Comparison of ENCODE assay signal across 15 cellular contexts in genomic region chr4:174277433-174277832, GRCh38. TPM values are rescaled to one million over a fixed set of nuclear protein-coding genes. Genes with fewer than 3 reads are reported as not detected.
DNase-seq lines count a peak whose midpoint lies in the region; FAIRE-seq and TF ChIP-seq lines count a peak whose summit lies in the region.
"Had no signal": no experiment of that assay in that cellular context is flagged by ENCODE, and none has a peak within 500 bp of the region (broad histone marks: within the 10 kb centered on the region; RNA-seq: fewer than 3 reads in every experiment).

No MANE protein-coding gene starts in this region.

- H3K27me3 Mint-ChIP-seq in glutamatergic neuron (ENCODE audit: unreplicated experiment) = no peaks in the 10 kb centered on the region
- H3K27me3 Mint-ChIP-seq: CD4-positive, CD25-positive, alpha-beta regulatory T cell had no signal

- H3K4me3 Mint-ChIP-seq in glutamatergic neuron (ENCODE audit: unreplicated experiment) = no peak overlapping the region
- H3K4me3 Mint-ChIP-seq: CD4-positive, CD25-positive, alpha-beta regulatory T cell had no signal

- peaks cover 9% of the 10 kb centered on the region for H3K36me3 Mint-ChIP-seq in glutamatergic neuron (ENCODE audit: unreplicated experiment)

- POLR2A ChIA-PET in HEK293 (lab: Yijun Ruan, JAX) = no interaction called here

- H3K27ac Mint-ChIP-seq in glutamatergic neuron (ENCODE audit: unreplicated experiment) = no peak overlapping the region
- H3K27ac Mint-ChIP-seq: CD4-positive, CD25-positive, alpha-beta regulatory T cell had no signal

- peaks cover 0 to 4% of the 10 kb centered on the region in 2 experiments; a peak in 1 of 3 replicates for H3K36me3 ChIP-seq in HEK293 (ENCODE audit: control insufficient read depth in 2 of 2, insufficient read depth in 1 of 2, low read length in 2 of 2)

- no peaks in the 10 kb centered on the region; the same call in 1 of the 2 replicates for H3K4me1 ChIP-seq in HEK293 (ENCODE audit: control insufficient read depth, insufficient read depth, low read length)

- no peak overlapping the region for H3K4me3 ChIP-seq in HEK293 (ENCODE audit: low read depth, low read length)
- H3K4me3 ChIP-seq: BLaER1 treated with 17β-estradiol and CSF1 and Interleukin-3, amounts not matched to agents 10 nM and 100 nM had no signal

- CTCF ChIA-PET in HEK293 (lab: Yijun Ruan, JAX) = no interaction called here

- peak; percentile 75 for FAIRE-seq in colon (lab: Jason Lieb, UNC)
- FAIRE-seq: H54 had no signal

- TF ChIP-seq CTCF in HEK293 (tag by site-specific recombination; IDR thresholded peaks at IDR 0.05) (no peak), glutamatergic neuron (IDR thresholded peaks at IDR 0.05; ENCODE audit: partially characterized antibody, unreplicated experiment) (no peak)

- H3K9me3 Mint-ChIP-seq in glutamatergic neuron (ENCODE audit: unreplicated experiment) = no peaks in the 10 kb centered on the region

- no peak overlapping the region for H3K27ac ChIP-seq in HEK293 (ENCODE audit: extremely low read depth, low read depth, low read length)
- H3K27ac ChIP-seq: 22Rv1; BLaER1 treated with 17β-estradiol and CSF1 and Interleukin-3, amounts not matched to agents 10 nM and 100 nM; HL-60 had no signal

- H3K9me3 ChIP-seq in HEK293 (ENCODE audit: control insufficient read depth, insufficient read depth, low read depth, low read length) = no peaks in the 10 kb centered on the region

- peaks cover 27% of the 10 kb centered on the region for H3K4me1 Mint-ChIP-seq in glutamatergic neuron (ENCODE audit: low read depth, unreplicated experiment)

- DNase-seq in NCI-H146 (lab: John Stamatoyannopoulos, UW) = peak; percentile 15
- no peak for DNase-seq in NCI-H146 treated with DMSO at 0.1 percent for 48 hours (lab: John Stamatoyannopoulos, UW; ENCODE audit: unreplicated experiment)
- peak; percentile 26 for DNase-seq in OCI-M1 (lab: John Stamatoyannopoulos, UW)
- no peak for DNase-seq in glutamatergic neuron
- DNase-seq in NCI-H446 treated with DMSO at 0.1 percent for 48 hours (lab: John Stamatoyannopoulos, UW) = no peak
- no peak for DNase-seq in NCI-H82 treated with DMSO at 0.1 percent for 48 hours (lab: John Stamatoyannopoulos, UW; ENCODE audit: unreplicated experiment)
- DNase-seq: AML-193; CD4-positive, CD25-positive, alpha-beta regulatory T cell; DMS 273 treated with DMSO at 0.1 percent for 48 hours had no signal

TF ChIP-seq in HEK293, 187 proteins besides CTCF, POLR2A, EP300 and RAD21:
- no peak for TF ChIP-seq ZNF112 (tag by site-specific recombination; IDR thresholded peaks at IDR 0.05)
- TF ChIP-seq BCL6B (tag by site-specific recombination; IDR thresholded peaks at IDR 0.05) = no peak
- TF ChIP-seq PRDM6 (tag by site-specific recombination; IDR thresholded peaks at IDR 0.05) = peak; percentile 70

RNA-seq across cellular contexts. Expression of gene FBXO8, which starts 6.0 kb away (rescaled TPM):
- total RNA-seq in glutamatergic neuron (ENCODE audit: unreplicated experiment) = 23.1 TPM

RNA-seq across cellular contexts. Expression of gene CEP44, which starts 6.3 kb away (rescaled TPM):
- total RNA-seq in glutamatergic neuron (ENCODE audit: unreplicated experiment) = 29.0 TPM

Comparison
In these comparisons a context has a peak if more than half of its experiments do, and no peak if none do; other contexts are left out.
1. DNase-seq: peak in NCI-H146 (single experiment) and OCI-M1 (single experiment); none in NCI-H146 treated with DMSO at 0.1 percent for 48 hours (single experiment), glutamatergic neuron (single experiment), NCI-H446 treated with DMSO at 0.1 percent for 48 hours (single experiment) and NCI-H82 treated with DMSO at 0.1 percent for 48 hours (single experiment).